In the genomic region with DNA sequence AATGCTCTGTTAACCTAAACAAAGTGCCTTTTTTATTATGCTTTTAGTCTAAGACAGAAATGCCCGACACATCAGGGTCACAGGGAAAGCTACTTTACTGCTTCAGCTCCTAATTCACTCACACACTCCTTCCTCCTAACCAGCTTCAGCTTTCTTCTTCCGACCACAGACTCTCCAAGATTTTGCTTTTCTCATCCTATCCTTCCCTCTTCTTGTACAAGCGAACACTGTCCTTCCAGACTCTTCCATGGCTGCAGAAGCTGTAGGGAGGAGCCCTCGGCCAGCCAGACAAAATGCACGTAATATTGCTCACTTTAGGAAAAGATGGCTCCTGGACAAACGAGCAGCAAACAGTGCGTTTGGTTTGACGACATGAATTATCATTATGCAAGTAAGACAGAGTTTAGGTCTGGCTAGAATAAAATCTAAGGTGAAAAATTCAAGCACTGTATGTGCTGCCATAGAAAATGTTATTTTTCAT, we compare ENCODE assay signal across 8 cellular contexts. TPM values are rescaled to one million over a fixed set of nuclear protein-coding genes. Genes with fewer than 3 reads are reported as not detected.
A peak's percentile ranks its signal among the peaks of the same experiment; 100 is the strongest.
DNase-seq lines count a peak whose midpoint lies in the region; ATAC-seq and TF ChIP-seq lines count a peak whose summit lies in the region.

No MANE protein-coding gene starts in this region.

- intact Hi-C loops in left colon (cut with DNase I, micrococcal nuclease), result loop anchor here (2.0 to 10.0 kb wide), 5 partner anchors 100 to 250 kb away; a partner anchor contains a TSS

- in situ Hi-C loops in astrocyte of the spinal cord (cut with HindIII; ENCODE audit: low sequenced_read_pairs), result no loop called here

- DNase-seq in ELR (ENCODE audit: low read depth) (peak; percentile 67), NCI-H146 (lab: John Stamatoyannopoulos, UW) (peak; percentile 47), astrocyte of the spinal cord (ENCODE audit: low read depth, low spot score) (peak; percentile 64), left colon (peak in 1 of 2 donors; percentile 36), ecto neural progenitor cell (ENCODE audit: low spot score) (no peak)

- H3K27me3 ChIP-seq in thymus (ENCODE audit: control insufficient read depth, insufficient read depth), result no peaks in the 10 kb centered on the region

- peak overlapping the region; percentile 29 for H3K4me3 ChIP-seq in astrocyte of the spinal cord (ENCODE audit: low read depth, low read length)
- H3K4me3 ChIP-seq in thymus (ENCODE audit: low read length), result peak overlapping the region; percentile 37

- H3K36me3 ChIP-seq in thymus (ENCODE audit: control insufficient read depth, insufficient read depth), result no peaks in the 10 kb centered on the region

- ATAC-seq in left colon (peak; percentile 56), HG02798 (IDR thresholded peaks at IDR 0.05; ENCODE audit: poor library complexity, unreplicated experiment) (no peak), GM21367 (IDR thresholded peaks at IDR 0.05; ENCODE audit: unreplicated experiment) (no peak)

- H3K9me3 ChIP-seq in thymus (ENCODE audit: control insufficient read depth), result no peaks in the 10 kb centered on the region

- peak overlapping the region; percentile 80 for H3K27ac ChIP-seq in thymus (ENCODE audit: low read depth)

- WGBS in thymus, result 25% methylated on average over 8 of the region's 8 CpGs

- TF ChIP-seq CTCF in astrocyte of the spinal cord (IDR thresholded peaks at IDR 0.05; ENCODE audit: low read depth, low read length), result no peak

- peaks cover 3% of the 10 kb centered on the region for H3K4me1 ChIP-seq in thymus (ENCODE audit: control insufficient read depth, insufficient read depth, low read length)

RNA-seq across cellular contexts. Expression of a gene that starts 47.5 kb away (rescaled TPM):
- 100 to 1,000 TPM; 107 to 177 TPM for total RNA-seq in left colon
- 228 TPM for polyA plus RNA-seq in thymus
